20 cellular contexts compared by ENCODE assay signal in the genomic region with DNA sequence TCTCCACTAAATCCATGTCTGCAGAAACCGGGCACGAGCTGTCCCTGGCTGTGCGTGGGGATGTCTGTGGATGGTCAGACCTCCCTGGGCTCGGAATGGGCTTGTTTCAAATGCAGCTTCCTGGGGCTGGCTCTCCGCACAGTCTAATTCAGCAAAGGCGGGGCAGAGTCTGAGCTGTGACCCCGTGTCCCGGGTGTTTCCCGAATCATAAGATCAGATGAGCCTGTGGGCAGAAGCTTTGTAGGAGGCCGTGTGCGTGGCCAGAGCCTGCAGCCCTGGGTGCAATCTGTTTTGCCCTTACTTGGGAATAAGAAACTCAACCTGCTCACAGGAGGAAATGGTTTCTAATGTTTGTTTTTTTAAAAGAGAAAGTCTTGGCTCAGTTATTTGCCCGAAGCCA. TPM values are rescaled to one million over a fixed set of nuclear protein-coding genes. Genes with fewer than 3 reads are reported as not detected.
A peak's percentile ranks its signal among the peaks of the same experiment; 100 is the strongest.
DNase-seq lines count a peak whose midpoint lies in the region; ATAC-seq lines count a peak whose summit lies in the region.
"Had no signal": no experiment of that assay in that cellular context is flagged by ENCODE, and none has a peak within 500 bp of the region (broad histone marks: within the 10 kb centered on the region; RNA-seq: fewer than 3 reads in every experiment).

No MANE protein-coding gene starts in this region.

- ATAC-seq in stimulated activated effector memory CD8-positive, alpha-beta T cell treated with anti-CD3 and anti-CD28 coated beads, Interleukin-12 subunit alpha, Interleukin-12 subunit beta, amount 100 ng/mL, for 72 hours, result no peak
- ATAC-seq in T-helper 17 cell, result no peak
- ATAC-seq in GM19452 (IDR thresholded peaks at IDR 0.05; ENCODE audit: unreplicated experiment), result no peak
- ATAC-seq: PC-3; stimulated activated memory B cell treated with anti-CD40 and anti-IgM and Interleukin-4, amounts not matched to agents 10 μg/mL and 1 μg/mL and 100 μg/mL, for 72 hours; T-cell had no signal

- peaks cover 8% of the 10 kb centered on the region for H3K4me1 Mint-ChIP-seq in stimulated activated effector memory CD8-positive, alpha-beta T cell treated with anti-CD3 and anti-CD28 coated beads, Interleukin-12 subunit alpha, Interleukin-12 subunit beta, amount 100 ng/mL, for 72 hours
- H3K4me1 Mint-ChIP-seq in T-helper 17 cell, result peaks cover 2% of the 10 kb centered on the region

- no peak overlapping the region for H3K27ac Mint-ChIP-seq in stimulated activated effector memory CD8-positive, alpha-beta T cell treated with anti-CD3 and anti-CD28 coated beads, Interleukin-12 subunit alpha, Interleukin-12 subunit beta, amount 100 ng/mL, for 72 hours
- H3K27ac Mint-ChIP-seq in T-helper 17 cell, result no peak overlapping the region
- H3K27ac Mint-ChIP-seq: activated naive CD4-positive, alpha-beta T cell treated with anti-CD3 and anti-CD28 coated beads, Interleukin-2, amount 50 U/mL, for 24 hours; CD4-positive, CD25-positive, alpha-beta regulatory T cell; stimulated activated memory B cell treated with anti-CD40 and anti-IgM and Interleukin-4, amounts not matched to agents 10 μg/mL and 1 μg/mL and 100 μg/mL, for 72 hours; T-cell had no signal

- no peaks in the 10 kb centered on the region for H3K27me3 Mint-ChIP-seq in T-helper 17 cell
- H3K27me3 Mint-ChIP-seq: activated naive CD4-positive, alpha-beta T cell treated with anti-CD3 and anti-CD28 coated beads, Interleukin-2, amount 50 U/mL, for 24 hours; CD4-positive, CD25-positive, alpha-beta regulatory T cell; stimulated activated memory B cell treated with anti-CD40 and anti-IgM and Interleukin-4, amounts not matched to agents 10 μg/mL and 1 μg/mL and 100 μg/mL, for 72 hours; T-cell had no signal

- peak; percentile 84 for DNase-seq in RPMI7951 (ENCODE audit: low read depth)
- DNase-seq in dermis blood vessel endothelial cell, result peak; percentile 52
- DNase-seq in kidney tubule cell (ENCODE audit: low spot score), result peak; percentile 45
- DNase-seq in smooth muscle cell of the brain vasculature (ENCODE audit: low read depth, low spot score), result peak; percentile 37
- no peak for DNase-seq in stimulated activated effector memory CD8-positive, alpha-beta T cell treated with anti-CD3 and anti-CD28 coated beads, Interleukin-12 subunit alpha, Interleukin-12 subunit beta, amount 100 ng/mL, for 72 hours (ENCODE audit: low spot score in 2 of 2)
- no peak for DNase-seq in T-helper 17 cell
- no peak for DNase-seq in NCI-H226
- DNase-seq: activated CD4-positive, CD25-positive, alpha-beta regulatory T cell treated with anti-CD3 and anti-CD28 coated beads, Interleukin-2, amount 50 U/mL, for 72 hours; activated CD8-positive, alpha-beta memory T cell treated with anti-CD3 and anti-CD28 coated beads, Interleukin-2, amount 50 U/mL, for 48 hours; CD4-positive, CD25-positive, alpha-beta regulatory T cell; erythroblast; KG1; NCI-H1436; NCI-H510A; PC-3; stimulated activated CD4-positive, alpha-beta T cell treated with anti-CD3 and anti-CD28 coated beads, Interleukin-4, amount 100 ng/mL, for 4 hours; T-cell had no signal

- no peak overlapping the region for H3K4me3 Mint-ChIP-seq in stimulated activated effector memory CD8-positive, alpha-beta T cell treated with anti-CD3 and anti-CD28 coated beads, Interleukin-12 subunit alpha, Interleukin-12 subunit beta, amount 100 ng/mL, for 72 hours
- H3K4me3 Mint-ChIP-seq in T-helper 17 cell, result no peak overlapping the region
- H3K4me3 Mint-ChIP-seq: activated naive CD4-positive, alpha-beta T cell treated with anti-CD3 and anti-CD28 coated beads, Interleukin-2, amount 50 U/mL, for 24 hours; CD4-positive, CD25-positive, alpha-beta regulatory T cell; stimulated activated memory B cell treated with anti-CD40 and anti-IgM and Interleukin-4, amounts not matched to agents 10 μg/mL and 1 μg/mL and 100 μg/mL, for 72 hours; T-cell had no signal

- no peaks in the 10 kb centered on the region for H3K9me3 ChIP-seq in T-helper 17 cell (ENCODE audit: control insufficient read depth, low read length, poor library complexity, severe bottlenecking)

- no peaks in the 10 kb centered on the region for H3K9me3 Mint-ChIP-seq in stimulated activated effector memory CD8-positive, alpha-beta T cell treated with anti-CD3 and anti-CD28 coated beads, Interleukin-12 subunit alpha, Interleukin-12 subunit beta, amount 100 ng/mL, for 72 hours
- H3K9me3 Mint-ChIP-seq: activated naive CD4-positive, alpha-beta T cell treated with anti-CD3 and anti-CD28 coated beads, Interleukin-2, amount 50 U/mL, for 24 hours; stimulated activated memory B cell treated with anti-CD40 and anti-IgM and Interleukin-4, amounts not matched to agents 10 μg/mL and 1 μg/mL and 100 μg/mL, for 72 hours; T-cell had no signal

- no peaks in the 10 kb centered on the region for H3K36me3 Mint-ChIP-seq in stimulated activated effector memory CD8-positive, alpha-beta T cell treated with anti-CD3 and anti-CD28 coated beads, Interleukin-12 subunit alpha, Interleukin-12 subunit beta, amount 100 ng/mL, for 72 hours
- H3K36me3 Mint-ChIP-seq in T-helper 17 cell (ENCODE audit: low read depth), result no peaks in the 10 kb centered on the region
- H3K36me3 Mint-ChIP-seq: activated naive CD4-positive, alpha-beta T cell treated with anti-CD3 and anti-CD28 coated beads, Interleukin-2, amount 50 U/mL, for 24 hours; CD4-positive, CD25-positive, alpha-beta regulatory T cell; stimulated activated memory B cell treated with anti-CD40 and anti-IgM and Interleukin-4, amounts not matched to agents 10 μg/mL and 1 μg/mL and 100 μg/mL, for 72 hours; T-cell had no signal

RNA-seq across cellular contexts. Expression of a gene that starts 13.9 kb away (rescaled TPM):
- total RNA-seq in RPMI7951 (2014; rRNA removed; shearing (Covaris generic)), result 35.9 and 56.3 TPM in 2 replicates
- total RNA-seq in dermis blood vessel endothelial cell (80.8 and 87.2 TPM in 2 replicates), T-helper 17 cell (1 to 10 TPM in 1 of 2 donors, under 1 TPM in 1; 0.85 to 1.6 TPM)

RNA-seq across cellular contexts. Expression of a gene that starts 18.0 kb away (rescaled TPM):
- 178 and 208 TPM in 2 replicates for total RNA-seq in RPMI7951 (2014; rRNA removed; shearing (Covaris generic))
- total RNA-seq in dermis blood vessel endothelial cell (81.7 and 147 TPM in 2 replicates), T-helper 17 cell (100 to 1,000 TPM; 869 to 906 TPM)

RNA-seq across cellular contexts. Expression of a gene that starts 51.2 kb away (rescaled TPM):
- not detected in 2 replicates for total RNA-seq in RPMI7951 (2014; rRNA removed; shearing (Covaris generic))
- total RNA-seq in dermis blood vessel endothelial cell, result 21.8 and 25.7 TPM in 2 replicates
- 10 to 100 TPM in 1 of 2 donors, 1 to 10 TPM in 1; 9.5 to 13.1 TPM for total RNA-seq in T-helper 17 cell

RNA-seq across cellular contexts. Expression of a gene that starts 55.6 kb away (rescaled TPM):
- total RNA-seq in RPMI7951 (2014; rRNA removed; shearing (Covaris generic)), result 36.5 and 42.2 TPM in 2 replicates
- total RNA-seq in dermis blood vessel endothelial cell (under 0.01 and 0.23 TPM in 2 replicates), T-helper 17 cell (10 to 100 TPM; 28.7 to 54.1 TPM)
- total RNA-seq: PC-3 had no signal

Comparison
In these comparisons a context has a peak if more than half of its experiments do, and no peak if none do; other contexts are left out.
1. DNase-seq: peak in RPMI7951 (single experiment), dermis blood vessel endothelial cell (single experiment), kidney tubule cell (single experiment) and smooth muscle cell of the brain vasculature (single experiment); none in stimulated activated effector memory CD8-positive, alpha-beta T cell treated with anti-CD3 and anti-CD28 coated beads, Interleukin-12 subunit alpha, Interleukin-12 subunit beta, amount 100 ng/mL, for 72 hours (0 of 2), T-helper 17 cell (0 of 3) and NCI-H226 (single experiment).
2. RNA of a gene that starts 13.9 kb away (total RNA-seq): 80.8 to 87.2 TPM in dermis blood vessel endothelial cell and 35.9 to 56.3 TPM in RPMI7951; 0.85 to 1.6 TPM in T-helper 17 cell; every median in the first group is over 10 times any median in the second.
3. RNA of a gene that starts 51.2 kb away (total RNA-seq): 21.8 to 25.7 TPM in dermis blood vessel endothelial cell and 9.5 to 13.1 TPM in T-helper 17 cell; not detected in RPMI7951; every median in the first group is over 10 times any median in the second.